Comparison of ENCODE assay signal across 16 cellular contexts in genomic region chr11:111494040-111494439, GRCh38. TPM values are rescaled to one million over a fixed set of nuclear protein-coding genes. Genes with fewer than 3 reads are reported as not detected.
DNase-seq lines count a peak whose midpoint lies in the region; ATAC-seq, FAIRE-seq and TF ChIP-seq lines count a peak whose summit lies in the region.
"Had no signal": no experiment of that assay in that cellular context is flagged by ENCODE, and none has a peak within 500 bp of the region (broad histone marks: within the 10 kb centered on the region; RNA-seq: fewer than 3 reads in every experiment).

No MANE protein-coding gene starts in this region.

- H4K8ac ChIP-seq in H1 (ENCODE audit: extremely low read depth, insufficient read depth, low read length), result no peak overlapping the region

- BruUV-seq in Calu3 (replicated peaks; lab: Mats Ljungman, UMichigan), result no TSS peak

- H3K18ac ChIP-seq in H1 (ENCODE audit: extremely low read depth, low read length), result no peak overlapping the region

- H2BK12ac ChIP-seq in H1 (ENCODE audit: low read depth, low read length), result no peak overlapping the region

- ATAC-seq in GM23338, result peak; percentile 58
- ATAC-seq: K562 had no signal

- H3K9me3 ChIP-seq in H1 (ENCODE audit: insufficient read depth in 2 of 2, low read depth in 1 of 2, low read length in 1 of 2), result no peaks in the 10 kb centered on the region

- no peaks in the 10 kb centered on the region; the same call in 1 of the 2 replicates for H3K79me1 ChIP-seq in H1 (ENCODE audit: low read depth, low read length)

- H3K4me3 ChIP-seq in GM23338, result no peak overlapping the region
- no peak overlapping the region for H3K4me3 ChIP-seq in H1 (ENCODE audit: extremely low read depth in 1 of 4, insufficient read depth in 2 of 4, low read depth in 3 of 4, low read length in 4 of 4)
- H3K4me3 ChIP-seq: BLaER1, K562 had no signal

- no peaks in the 10 kb centered on the region for H3K9me3 Mint-ChIP-seq in GM23338
- H3K9me3 Mint-ChIP-seq in nephron progenitor cell, result peaks cover 8% of the 10 kb centered on the region
- no peaks in the 10 kb centered on the region for H3K9me3 Mint-ChIP-seq in Calu3 (ENCODE audit: low read depth, unreplicated experiment)

- no peaks in the 10 kb centered on the region for H3K36me3 ChIP-seq in GM23338 (ENCODE audit: insufficient read depth)
- no peaks in the 10 kb centered on the region for H3K36me3 ChIP-seq in H1 (ENCODE audit: control insufficient read depth in 2 of 4, insufficient read depth in 4 of 4, low read length in 3 of 4)
- H3K36me3 ChIP-seq: BLaER1 had no signal

- no peak overlapping the region for H3K9ac ChIP-seq in H1 (replicated peaks in 1 of 4; ENCODE audit: extremely low read depth in 1 of 4, low read depth in 3 of 4, low read length in 3 of 4)
- H3K9ac ChIP-seq: BLaER1 had no signal

- TF ChIP-seq POLR2A in H1 (IDR thresholded peaks at IDR 0.05; ENCODE audit: control extremely low read depth in 1 of 2, low read depth in 2 of 2, low read length in 2 of 2), result no peak

- H4K91ac ChIP-seq in H1 (replicated peaks; ENCODE audit: insufficient read length, low read length), result no peak overlapping the region

- no peak overlapping the region for H4K5ac ChIP-seq in H1 (ENCODE audit: insufficient read length, low read depth, low read length)

- H3K36me3 Mint-ChIP-seq in GM23338 (ENCODE audit: low read depth) (no peaks in the 10 kb centered on the region), nephron progenitor cell (ENCODE audit: low read depth) (no peaks in the 10 kb centered on the region), Calu3 (ENCODE audit: insufficient read depth, unreplicated experiment) (no peaks in the 10 kb centered on the region)
- H3K36me3 Mint-ChIP-seq: CD4-positive, CD25-positive, alpha-beta regulatory T cell had no signal

- H2BK120ac ChIP-seq in H1 (replicated peaks; ENCODE audit: low read depth, low read length), result no peak overlapping the region

- no peaks in the 10 kb centered on the region for H3K23me2 ChIP-seq in H1 (ENCODE audit: low read depth, low read length)

- WGBS in H1 (ENCODE audit: extremely low coverage in 1 of 2, insufficient coverage in 1 of 2, insufficient read length in 1 of 2, insufficient replicate concordance in 2 of 2, low coverage in 1 of 2, low lambda C conversion rate in 2 of 2, missing lambda C conversion rate in 1 of 2), 2 experiments, result 76% methylated on average over 1 of the region's 1 CpG; no CpG with 5 or more reads in 1 of the 2 experiments

- no peak overlapping the region for H3K14ac ChIP-seq in H1 (ENCODE audit: insufficient read length)

- H3K27me3 Mint-ChIP-seq in GM23338 (ENCODE audit: insufficient read depth, low read depth, poor library complexity) (peaks cover 7% of the 10 kb centered on the region), nephron progenitor cell (ENCODE audit: low read depth, poor library complexity) (peaks cover 13% of the 10 kb centered on the region), Calu3 (ENCODE audit: unreplicated experiment) (no peaks in the 10 kb centered on the region)

- H2AK5ac ChIP-seq in H1 (ENCODE audit: low read depth, low read length), result 0 out of 2 replicates have a peak overlapping the region, but pooled peaks have one; percentile 4

- TF ChIP-seq CTCF in GM23338 (conservative IDR thresholded peaks at IDR 0.05; ENCODE audit: low read depth in 2 of 2), result no peak
- no peak for TF ChIP-seq CTCF in H1 (IDR thresholded peaks at IDR 0.05; ENCODE audit: control extremely low read depth in 1 of 3, insufficient read depth in 1 of 3, low read depth in 1 of 3, low read length in 3 of 3)
- TF ChIP-seq CTCF in nephron progenitor cell (IDR thresholded peaks at IDR 0.05), result no peak
- TF ChIP-seq CTCF in Calu3 (IDR thresholded peaks at IDR 0.05; ENCODE audit: unreplicated experiment), result no peak

- POLR2A ChIA-PET in H1 (lab: Charles Lee; ENCODE audit: partially characterized antibody), result no interaction called here

- no peak overlapping the region for H3K4me3 Mint-ChIP-seq in GM23338
- no peak overlapping the region for H3K4me3 Mint-ChIP-seq in nephron progenitor cell
- no peak overlapping the region for H3K4me3 Mint-ChIP-seq in Calu3 (ENCODE audit: low read depth, unreplicated experiment)
- H3K4me3 Mint-ChIP-seq: CD4-positive, CD25-positive, alpha-beta regulatory T cell had no signal

- H3K4me1 ChIP-seq in GM23338 (ENCODE audit: insufficient read depth) (no peaks in the 10 kb centered on the region), H1 (replicated peaks in 1 of 4; ENCODE audit: control insufficient read depth in 3 of 4, insufficient read depth in 4 of 4, low read length in 3 of 4) (no peaks in the 10 kb centered on the region)
- H3K4me1 ChIP-seq: BLaER1 had no signal

- TF ChIP-seq EP300 in H1 (IDR thresholded peaks at IDR 0.05; ENCODE audit: borderline replicate concordance in 1 of 2, low read depth in 2 of 2, low read length in 2 of 2), result no peak

- CTCF ChIA-PET in H1 (lab: Charles Lee; ENCODE audit: partially characterized antibody) (interaction anchor here (1.1 to 1.5 kb wide), 3 partner anchors 18 to 248 kb away, joined by 3 to 5 read pairs (median 3); partner anchors contain the start of gene BTG4), Calu3 (lab: Charles Lee) (no interaction called here)

- H3K27me3 ChIP-seq in GM23338 (ENCODE audit: insufficient read depth) (no peaks in the 10 kb centered on the region), H1 (replicated peaks in 1 of 4; ENCODE audit: control insufficient read depth in 3 of 4, extremely low read depth in 1 of 4, insufficient read depth in 3 of 4, low read length in 3 of 4) (no peaks in the 10 kb centered on the region; a peak in 1 of 7 replicates)
- H3K27me3 ChIP-seq: BLaER1 had no signal

- DNase-seq in GM23338 (ENCODE audit: low spot score) (no peak), NCI-H82 treated with DMSO at 0.1 percent for 48 hours (lab: John Stamatoyannopoulos, UW; ENCODE audit: unreplicated experiment) (peak; percentile 75), H1 (ENCODE audit: low read depth in 1 of 2, low spot score in 2 of 2) (no peak), nephron progenitor cell (no peak), C1 segment of cervical spinal cord (lab: John Stamatoyannopoulos, UW) (no peak), Calu3 (no peak), NCI-H1436 treated with DMSO at 0.1 percent for 48 hours (lab: John Stamatoyannopoulos, UW) (no peak)
- no peak for DNase-seq in stimulated activated CD4-positive, alpha-beta T cell treated with anti-CD3 and anti-CD28 coated beads, Interleukin-12 subunit alpha, Interleukin-12 subunit beta, amount 100 ng/mL, for 4 hours
- DNase-seq: AML-193; CD4-positive, CD25-positive, alpha-beta regulatory T cell; DMS79; H7 had no signal

- H3K23ac ChIP-seq in H1 (ENCODE audit: insufficient read length), result no peak overlapping the region

- intact Hi-C loops in Calu3 (cut with micrococcal nuclease; ENCODE audit: unreplicated experiment), result no loop called here

- H3F3A ChIP-seq in GM23338 (replicated peaks; ENCODE audit: low read depth), result no peaks in the 10 kb centered on the region

- H2AFZ ChIP-seq in GM23338 (peak overlapping the region; percentile 81; the same call in 1 of the 2 replicates), H1 (ENCODE audit: low read length) (no peak overlapping the region)

- TF ChIP-seq RAD21 in H1 (IDR thresholded peaks at IDR 0.05 in 1 of 2, conservative IDR thresholded peaks at IDR 0.05 in 1 of 2; ENCODE audit: low read depth in 2 of 2, low read length in 2 of 2), result no peak

- 0 out of 2 replicates have a peak overlapping the region, but pooled peaks have one; percentile 83 for H2BK15ac ChIP-seq in H1 (ENCODE audit: low read length)

- FAIRE-seq in H1 (lab: Jason Lieb, UNC), result peak; percentile 7
- FAIRE-seq: G401.6, GM12892, K562 had no signal

- no peak overlapping the region for H2BK20ac ChIP-seq in H1 (ENCODE audit: low read length)

- no peaks in the 10 kb centered on the region for H3K79me2 ChIP-seq in GM23338 (replicated peaks; ENCODE audit: insufficient read depth)
- no peaks in the 10 kb centered on the region for H3K79me2 ChIP-seq in H1 (ENCODE audit: control insufficient read depth in 1 of 2, insufficient read depth in 2 of 2, low read length in 2 of 2)

- no peak overlapping the region for H3K4ac ChIP-seq in H1 (replicated peaks; ENCODE audit: insufficient read length, low read depth, low read length)

- H3K4me2 ChIP-seq in GM23338, result no peak overlapping the region
- no peak overlapping the region; a peak in 1 of 4 replicates for H3K4me2 ChIP-seq in H1 (ENCODE audit: insufficient read depth in 1 of 2, low read depth in 2 of 2, low read length in 2 of 2)
- H3K4me2 ChIP-seq: BLaER1 had no signal

- peaks cover 4% of the 10 kb centered on the region; the same call in 1 of the 2 replicates for H3K9me2 ChIP-seq in GM23338 (ENCODE audit: insufficient read depth)

- H4K20me1 ChIP-seq in GM23338 (replicated peaks; ENCODE audit: insufficient read depth) (no peaks in the 10 kb centered on the region), H1 (replicated peaks in 1 of 2; ENCODE audit: control insufficient read depth in 1 of 2, insufficient read depth in 2 of 2, low read length in 2 of 2) (no peaks in the 10 kb centered on the region)
- H4K20me1 ChIP-seq: BLaER1 had no signal

- no peak overlapping the region for H2BK5ac ChIP-seq in H1 (ENCODE audit: low read depth, low read length)

- peaks cover 11% of the 10 kb centered on the region; the same call in 2 of the 3 replicates for H3K4me1 Mint-ChIP-seq in GM23338
- H3K4me1 Mint-ChIP-seq in nephron progenitor cell, result no peaks in the 10 kb centered on the region
- peaks cover 10% of the 10 kb centered on the region for H3K4me1 Mint-ChIP-seq in Calu3 (ENCODE audit: low read depth, unreplicated experiment)
- H3K4me1 Mint-ChIP-seq: CD4-positive, CD25-positive, alpha-beta regulatory T cell had no signal

- no peak overlapping the region for H3K27ac ChIP-seq in GM23338 (ENCODE audit: low read depth)
- no peak overlapping the region for H3K27ac ChIP-seq in H1 (ENCODE audit: low read depth, low read length)
- H3K27ac ChIP-seq: BLaER1 had no signal

- no peak overlapping the region for H3K56ac ChIP-seq in H1 (replicated peaks; ENCODE audit: insufficient read length, low read depth, low read length)

- H3K27ac Mint-ChIP-seq in GM23338 (no peak overlapping the region; the same call in 1 of the 2 replicates), nephron progenitor cell (peak overlapping the region; percentile 26), Calu3 (ENCODE audit: unreplicated experiment) (no peak overlapping the region)
- H3K27ac Mint-ChIP-seq: CD4-positive, CD25-positive, alpha-beta regulatory T cell had no signal

RNA-seq across cellular contexts. Expression of gene BTG4, which starts 18.1 kb away (rescaled TPM):
- 0.31 TPM in 1 of 2 replicates, not detected in the other for total RNA-seq in GM23338 (2014; rRNA removed; shearing (Covaris generic))
- polyA plus RNA-seq in GM23338 (2016; fragmentation: Nextera tagmentation; extraction: Ambion mirVana), result 0.21 TPM in 1 of 2 replicates, not detected in the other
- not detected in 2 replicates for total RNA-seq in H1 (2021; fragmentation: NEBNext Ultra II Directional; extraction: Animal tissue kit (Norgen Biotek cat#: 25700))
- 0.06 TPM in 1 of 2 replicates, not detected in the other for polyA plus RNA-seq in H1 (2011; rRNA removed)
- polyA plus RNA-seq in H1 (2011; cell fraction: cytosol; rRNA removed), result not detected
- 0.10 TPM for polyA plus RNA-seq in H1 (2011; cell fraction: nucleus; rRNA removed)
- polyA plus RNA-seq in H1 (2012, experiment 1 of 2), result not detected in 4 replicates
- not detected for polyA plus RNA-seq in H1 (2012, experiment 2 of 2)
- not detected for polyA plus RNA-seq in H1 (2013, experiment 1 of 2)
- polyA plus RNA-seq in H1 (2013, experiment 2 of 2), result 0.09 TPM
- not detected in 2 replicates for polyA minus RNA-seq in H1 (2011; rRNA and poly(A)+ RNA removed)
- polyA minus RNA-seq in H1 (2011; cell fraction: cytosol; rRNA and poly(A)+ RNA removed), result not detected
- polyA minus RNA-seq in H1 (2011; cell fraction: nucleus; rRNA and poly(A)+ RNA removed), result not detected
- not detected in 2 replicates for total RNA-seq in Calu3 (2022)
- total RNA-seq: CD4-positive, CD25-positive, alpha-beta regulatory T cell; H7; K562 had no signal
- polyA plus RNA-seq: K562 had no signal

RNA-seq across cellular contexts. Expression of gene HOATZ, which starts 20.5 kb away (rescaled TPM):
- total RNA-seq in GM23338 (2014; rRNA removed; shearing (Covaris generic)), result not detected in 2 replicates
- polyA plus RNA-seq in GM23338 (2016; fragmentation: Nextera tagmentation; extraction: Ambion mirVana) (not detected in 2 replicates), H1 (2011; rRNA removed) (not detected in 2 replicates)
- total RNA-seq in H1 (2021; fragmentation: NEBNext Ultra II Directional; extraction: Animal tissue kit (Norgen Biotek cat#: 25700)), result not detected in 2 replicates
- polyA plus RNA-seq in H1 (2011; cell fraction: cytosol; rRNA removed), result not detected
- not detected for polyA plus RNA-seq in H1 (2011; cell fraction: nucleus; rRNA removed)
- not detected in 4 replicates for polyA plus RNA-seq in H1 (2012, experiment 1 of 2)
- polyA plus RNA-seq in H1 (2012, experiment 2 of 2), result not detected
- polyA plus RNA-seq in H1 (2013, experiment 1 of 2), result not detected
- polyA plus RNA-seq in H1 (2013, experiment 2 of 2), result not detected
- not detected in 2 replicates for polyA minus RNA-seq in H1 (2011; rRNA and poly(A)+ RNA removed)
- polyA minus RNA-seq in H1 (2011; cell fraction: cytosol; rRNA and poly(A)+ RNA removed), result not detected
- not detected for polyA minus RNA-seq in H1 (2011; cell fraction: nucleus; rRNA and poly(A)+ RNA removed)
- total RNA-seq in Calu3 (2022), result not detected in 2 replicates
- total RNA-seq: CD4-positive, CD25-positive, alpha-beta regulatory T cell; H7; K562 had no signal
- polyA plus RNA-seq: CD4-positive, CD25-positive, alpha-beta regulatory T cell; K562 had no signal

RNA-seq across cellular contexts. Expression of gene LAYN, which starts 46.5 kb away (rescaled TPM):
- total RNA-seq in GM23338 (2014; rRNA removed; shearing (Covaris generic)), result 4.3 and 6.8 TPM in 2 replicates
- polyA plus RNA-seq in GM23338 (2016; fragmentation: Nextera tagmentation; extraction: Ambion mirVana) (6.8 and 7.9 TPM in 2 replicates), H1 (2011; rRNA removed) (4.2 and 4.5 TPM in 2 replicates)
- total RNA-seq in H1 (2021; fragmentation: NEBNext Ultra II Directional; extraction: Animal tissue kit (Norgen Biotek cat#: 25700)), result 7.7 and 9.3 TPM in 2 replicates
- polyA plus RNA-seq in H1 (2011; cell fraction: cytosol; rRNA removed), result 8.5 TPM
- polyA plus RNA-seq in H1 (2011; cell fraction: nucleus; rRNA removed), result 4.2 TPM
- 4.0 to 5.4 TPM (median 4.5 TPM) in 4 replicates for polyA plus RNA-seq in H1 (2012, experiment 1 of 2)
- polyA plus RNA-seq in H1 (2012, experiment 2 of 2), result 4.8 TPM
- polyA plus RNA-seq in H1 (2013, experiment 1 of 2), result 3.9 TPM
- 4.3 TPM for polyA plus RNA-seq in H1 (2013, experiment 2 of 2)
- polyA minus RNA-seq in H1 (2011; rRNA and poly(A)+ RNA removed), result 6.5 TPM in 2 replicates
- polyA minus RNA-seq in H1 (2011; cell fraction: cytosol; rRNA and poly(A)+ RNA removed), result 3.4 TPM
- 10.3 TPM for polyA minus RNA-seq in H1 (2011; cell fraction: nucleus; rRNA and poly(A)+ RNA removed)
- total RNA-seq in Calu3 (2022), result 0.32 and 0.47 TPM in 2 replicates
- total RNA-seq: K562 had no signal
- polyA plus RNA-seq: K562 had no signal
